Comparison of ENCODE assay signal across 21 cellular contexts in genomic region chr6:31654574-31655348, GRCh38. TPM values are rescaled to one million over a fixed set of nuclear protein-coding genes. Genes with fewer than 3 reads are reported as not detected.
DNase-seq lines count a peak whose midpoint lies in the region; ATAC-seq and TF ChIP-seq lines count a peak whose summit lies in the region.
"Had no signal": no experiment of that assay in that cellular context is flagged by ENCODE, and none has a peak within 500 bp of the region (broad histone marks: within the 10 kb centered on the region; RNA-seq: fewer than 3 reads in every experiment).

No MANE protein-coding gene starts in this region.

- H3K4me1 Mint-ChIP-seq in GM23338 = peaks cover 34% of the 10 kb centered on the region; the same call in 2 of the 3 replicates
- H3K4me1 Mint-ChIP-seq in activated T-helper 1 cell treated with anti-CD3 and anti-CD28 coated beads, Interleukin-12 subunit alpha, Interleukin-12 subunit beta, Interleukin-2, Interleukin-4 antibody, amounts not matched to agents 30 ng/mL and 10 ng/mL and 1 ng/mL, durations not matched to agents 14 hours and 24 hours and 36 hours (ENCODE audit: low read depth) = peaks cover 57% of the 10 kb centered on the region
- peaks cover 61% of the 10 kb centered on the region for H3K4me1 Mint-ChIP-seq in nephron

- no peak overlapping the region for H3K27ac Mint-ChIP-seq in GM23338
- no peak overlapping the region for H3K27ac Mint-ChIP-seq in activated T-helper 1 cell treated with anti-CD3 and anti-CD28 coated beads, Interleukin-12 subunit alpha, Interleukin-12 subunit beta, Interleukin-2, Interleukin-4 antibody, amounts not matched to agents 30 ng/mL and 10 ng/mL and 1 ng/mL, durations not matched to agents 14 hours and 24 hours and 36 hours
- peak overlapping the region; percentile 20 to 92 (median 75) for H3K27ac Mint-ChIP-seq in nephron

- H4K20me1 ChIP-seq in GM23338 (replicated peaks; ENCODE audit: insufficient read depth) = peaks cover 12% of the 10 kb centered on the region; the same call in 1 of the 2 replicates

- H3K27ac ChIP-seq in GM23338 (ENCODE audit: low read depth) = peak overlapping the region; percentile 96; the same call in 1 of the 2 replicates
- H3K27ac ChIP-seq: upper lobe of right lung had no signal

- H3K4me3 ChIP-seq in GM23338 = no peak overlapping the region
- H3K4me3 ChIP-seq: HAP-1, lung, skin epidermis, upper lobe of right lung had no signal

- H3K4me3 Mint-ChIP-seq in GM23338 (peak overlapping the region; percentile 45; the same call in 2 of the 3 replicates), nephron (peak overlapping the region; percentile 64 to 76 (median 68))
- peak overlapping the region; percentile 15 for H3K4me3 Mint-ChIP-seq in activated T-helper 1 cell treated with anti-CD3 and anti-CD28 coated beads, Interleukin-12 subunit alpha, Interleukin-12 subunit beta, Interleukin-2, Interleukin-4 antibody, amounts not matched to agents 30 ng/mL and 10 ng/mL and 1 ng/mL, durations not matched to agents 14 hours and 24 hours and 36 hours
- H3K4me3 Mint-ChIP-seq: activated CD4-positive, alpha-beta T cell treated with anti-CD3 and anti-CD28 coated beads, Interleukin-2, amount 10 ng/mL, durations not matched to agents 24 days and 14 days; activated T-cell treated with anti-CD3 and anti-CD28 coated beads, Interleukin-2, amount 50 U/mL, for 4 hours had no signal

- no peaks in the 10 kb centered on the region for H3K9me3 Mint-ChIP-seq in GM23338
- H3K9me3 Mint-ChIP-seq in activated T-helper 1 cell treated with anti-CD3 and anti-CD28 coated beads, Interleukin-12 subunit alpha, Interleukin-12 subunit beta, Interleukin-2, Interleukin-4 antibody, amounts not matched to agents 30 ng/mL and 10 ng/mL and 1 ng/mL, durations not matched to agents 14 hours and 24 hours and 36 hours = no peaks in the 10 kb centered on the region
- no peaks in the 10 kb centered on the region for H3K9me3 Mint-ChIP-seq in nephron
- H3K9me3 Mint-ChIP-seq: activated CD4-positive, alpha-beta T cell treated with anti-CD3 and anti-CD28 coated beads, Interleukin-2, amount 10 ng/mL, durations not matched to agents 24 days and 14 days; activated T-cell treated with anti-CD3 and anti-CD28 coated beads, Interleukin-2, amount 50 U/mL, for 4 hours; stimulated activated naive B cell treated with anti-CD40 and anti-IgM and Interleukin-4, amounts not matched to agents 10 μg/mL and 1 μg/mL and 100 μg/mL, for 72 hours had no signal

- ATAC-seq in GM23338 = no peak
- no peak for ATAC-seq in GM18861 (IDR thresholded peaks at IDR 0.05; ENCODE audit: unreplicated experiment)
- ATAC-seq: activated T-cell treated with anti-CD3 and anti-CD28 coated beads, Interleukin-2, amount 50 U/mL, for 4 hours; naive thymus-derived CD8-positive, alpha-beta T cell; stimulated activated naive B cell treated with anti-CD40 and anti-IgM and Interleukin-4, amounts not matched to agents 10 μg/mL and 1 μg/mL and 100 μg/mL, for 72 hours; upper lobe of right lung had no signal

- H3K79me2 ChIP-seq in GM23338 (replicated peaks; ENCODE audit: insufficient read depth) = peaks cover 38% of the 10 kb centered on the region

- no peaks in the 10 kb centered on the region for H3K9me2 ChIP-seq in GM23338 (ENCODE audit: insufficient read depth)

- H3K27me3 Mint-ChIP-seq in GM23338 (ENCODE audit: insufficient read depth, low read depth, poor library complexity) = peaks cover 24% of the 10 kb centered on the region
- no peaks in the 10 kb centered on the region for H3K27me3 Mint-ChIP-seq in activated T-helper 1 cell treated with anti-CD3 and anti-CD28 coated beads, Interleukin-12 subunit alpha, Interleukin-12 subunit beta, Interleukin-2, Interleukin-4 antibody, amounts not matched to agents 30 ng/mL and 10 ng/mL and 1 ng/mL, durations not matched to agents 14 hours and 24 hours and 36 hours (ENCODE audit: insufficient read depth)
- no peaks in the 10 kb centered on the region for H3K27me3 Mint-ChIP-seq in nephron (ENCODE audit: low read depth)
- H3K27me3 Mint-ChIP-seq: stimulated activated naive B cell treated with anti-CD40 and anti-IgM and Interleukin-4, amounts not matched to agents 10 μg/mL and 1 μg/mL and 100 μg/mL, for 72 hours had no signal

- peaks cover 18% of the 10 kb centered on the region for H3F3A ChIP-seq in GM23338 (replicated peaks; ENCODE audit: low read depth)

- H3K36me3 Mint-ChIP-seq in GM23338 (ENCODE audit: low read depth) (peaks cover 24% of the 10 kb centered on the region), nephron (ENCODE audit: low read depth) (peaks cover 27% of the 10 kb centered on the region)
- peaks cover 31% of the 10 kb centered on the region for H3K36me3 Mint-ChIP-seq in activated T-helper 1 cell treated with anti-CD3 and anti-CD28 coated beads, Interleukin-12 subunit alpha, Interleukin-12 subunit beta, Interleukin-2, Interleukin-4 antibody, amounts not matched to agents 30 ng/mL and 10 ng/mL and 1 ng/mL, durations not matched to agents 14 hours and 24 hours and 36 hours (ENCODE audit: low read depth)

- peaks cover 11% of the 10 kb centered on the region; the same call in 1 of the 2 replicates for H3K36me3 ChIP-seq in GM23338 (ENCODE audit: insufficient read depth)

- H3K4me1 ChIP-seq in GM23338 (ENCODE audit: insufficient read depth) = peaks cover 14% of the 10 kb centered on the region

- no peaks in the 10 kb centered on the region for H3K27me3 ChIP-seq in GM23338 (ENCODE audit: insufficient read depth)
- H3K27me3 ChIP-seq: upper lobe of right lung had no signal

- DNase-seq in GM23338 (ENCODE audit: low spot score) (no peak), dedifferentiated amniotic fluid mesenchymal stem cell (ENCODE audit: extremely low spot score) (no peak)
- no peak for DNase-seq in activated T-helper 1 cell treated with anti-CD3 and anti-CD28 coated beads, Interleukin-12 subunit alpha, Interleukin-12 subunit beta, Interleukin-2, Interleukin-4 antibody, amounts not matched to agents 30 ng/mL and 10 ng/mL and 1 ng/mL, durations not matched to agents 14 hours and 24 hours and 36 hours (ENCODE audit: low spot score)
- DNase-seq: activated CD4-positive, alpha-beta T cell treated with anti-CD3 and anti-CD28 coated beads, Interleukin-2, amount 10 ng/mL, durations not matched to agents 24 days and 14 days; activated T-cell treated with anti-CD3 and anti-CD28 coated beads, Interleukin-2, amount 50 U/mL, for 4 hours; amniotic stem cell; C1 segment of cervical spinal cord; MM.1S; naive thymus-derived CD8-positive, alpha-beta T cell; NCI-H1417; NCI-H2029; NCI-H524 treated with DMSO at 0.1 percent for 48 hours; OCI-M1; stimulated activated naive B cell treated with anti-CD40 and anti-IgM and Interleukin-4, amounts not matched to agents 10 μg/mL and 1 μg/mL and 100 μg/mL, for 72 hours; T1000; upper lobe of right lung had no signal

- no peak overlapping the region for H2AFZ ChIP-seq in GM23338

- TF ChIP-seq CTCF in GM23338 (conservative IDR thresholded peaks at IDR 0.05; ENCODE audit: low read depth in 2 of 2) (no peak), nephron (IDR thresholded peaks at IDR 0.05; ENCODE audit: unreplicated experiment in 3 of 3) (no peak)

- intact Hi-C loops in activated T-helper 1 cell treated with anti-CD3 and anti-CD28 coated beads, Interleukin-12 subunit alpha, Interleukin-12 subunit beta, Interleukin-2, Interleukin-4 antibody, amounts not matched to agents 30 ng/mL and 10 ng/mL and 1 ng/mL, durations not matched to agents 14 hours and 24 hours and 36 hours (cut with micrococcal nuclease) = loop anchor here (5.0 kb wide), 1 partner anchor 1188 kb away; the partner anchor contains the start of gene PSMB8

- no peak overlapping the region for H3K4me2 ChIP-seq in GM23338

TF ChIP-seq in GM23338, 12 proteins besides CTCF, POLR2A, EP300 and RAD21 (continues in another document):
- TF ChIP-seq EZH2 (IDR thresholded peaks at IDR 0.05; ENCODE audit: low read depth, unreplicated experiment) (no peak), JUNB (IDR thresholded peaks at IDR 0.05; ENCODE audit: unreplicated experiment) (no peak), EZH2phosphoT487 (IDR thresholded peaks at IDR 0.05; ENCODE audit: unreplicated experiment) (no peak)

RNA-seq across cellular contexts. Expression of gene APOM, which starts 0.9 kb away (rescaled TPM):
- 1.2 and 4.2 TPM in 2 replicates for total RNA-seq in GM23338 (2014; rRNA removed; shearing (Covaris generic))
- 10.0 and 10.7 TPM in 2 replicates for polyA plus RNA-seq in GM23338 (2016; fragmentation: Nextera tagmentation; extraction: Ambion mirVana)
- total RNA-seq in activated T-helper 1 cell treated with anti-CD3 and anti-CD28 coated beads, Interleukin-12 subunit alpha, Interleukin-12 subunit beta, Interleukin-2, Interleukin-4 antibody, amounts not matched to agents 30 ng/mL and 10 ng/mL and 1 ng/mL, durations not matched to agents 14 hours and 24 hours and 36 hours = 1.8 and 3.7 TPM in 2 replicates

RNA-seq across cellular contexts. Expression of gene BAG6, which starts 2.3 kb away (rescaled TPM):
- total RNA-seq in GM23338 (2014; rRNA removed; shearing (Covaris generic)) = 289 and 292 TPM in 2 replicates
- polyA plus RNA-seq in GM23338 (2016; fragmentation: Nextera tagmentation; extraction: Ambion mirVana) = 169 and 183 TPM in 2 replicates
- 319 and 323 TPM in 2 replicates for total RNA-seq in activated T-helper 1 cell treated with anti-CD3 and anti-CD28 coated beads, Interleukin-12 subunit alpha, Interleukin-12 subunit beta, Interleukin-2, Interleukin-4 antibody, amounts not matched to agents 30 ng/mL and 10 ng/mL and 1 ng/mL, durations not matched to agents 14 hours and 24 hours and 36 hours

RNA-seq across cellular contexts. Expression of gene C6orf47, which starts 5.8 kb away (rescaled TPM):
- total RNA-seq in GM23338 (2014; rRNA removed; shearing (Covaris generic)) = 12.8 and 15.0 TPM in 2 replicates
- polyA plus RNA-seq in GM23338 (2016; fragmentation: Nextera tagmentation; extraction: Ambion mirVana) = 9.4 TPM in 2 replicates
- 18.1 and 19.1 TPM in 2 replicates for total RNA-seq in activated T-helper 1 cell treated with anti-CD3 and anti-CD28 coated beads, Interleukin-12 subunit alpha, Interleukin-12 subunit beta, Interleukin-2, Interleukin-4 antibody, amounts not matched to agents 30 ng/mL and 10 ng/mL and 1 ng/mL, durations not matched to agents 14 hours and 24 hours and 36 hours

RNA-seq across cellular contexts. Expression of gene GPANK1, which starts 10.0 kb away (rescaled TPM):
- total RNA-seq in GM23338 (2014; rRNA removed; shearing (Covaris generic)) = 24.6 and 27.1 TPM in 2 replicates
- 49.2 and 54.0 TPM in 2 replicates for polyA plus RNA-seq in GM23338 (2016; fragmentation: Nextera tagmentation; extraction: Ambion mirVana)
- 34.8 and 37.2 TPM in 2 replicates for total RNA-seq in activated T-helper 1 cell treated with anti-CD3 and anti-CD28 coated beads, Interleukin-12 subunit alpha, Interleukin-12 subunit beta, Interleukin-2, Interleukin-4 antibody, amounts not matched to agents 30 ng/mL and 10 ng/mL and 1 ng/mL, durations not matched to agents 14 hours and 24 hours and 36 hours

RNA-seq across cellular contexts. Expression of gene CSNK2B, which starts 11.1 kb away (rescaled TPM):
- total RNA-seq in GM23338 (2014; rRNA removed; shearing (Covaris generic)) = 210 and 260 TPM in 2 replicates
- 271 and 282 TPM in 2 replicates for polyA plus RNA-seq in GM23338 (2016; fragmentation: Nextera tagmentation; extraction: Ambion mirVana)
- 302 and 308 TPM in 2 replicates for total RNA-seq in activated T-helper 1 cell treated with anti-CD3 and anti-CD28 coated beads, Interleukin-12 subunit alpha, Interleukin-12 subunit beta, Interleukin-2, Interleukin-4 antibody, amounts not matched to agents 30 ng/mL and 10 ng/mL and 1 ng/mL, durations not matched to agents 14 hours and 24 hours and 36 hours

Comparison
In these comparisons a context has a peak if more than half of its experiments do, and no peak if none do; other contexts are left out.
1. H3K27ac Mint-ChIP-seq: peak in nephron (3 of 3); none in GM23338 (single experiment) and activated T-helper 1 cell treated with anti-CD3 and anti-CD28 coated beads, Interleukin-12 subunit alpha, Interleukin-12 subunit beta, Interleukin-2, Interleukin-4 antibody, amounts not matched to agents 30 ng/mL and 10 ng/mL and 1 ng/mL, durations not matched to agents 14 hours and 24 hours and 36 hours (single experiment).
2. H3K4me3 Mint-ChIP-seq: peak in every context shown above with its lines; median percentile 68 in nephron; 45 in GM23338; 15 in activated T-helper 1 cell treated with anti-CD3 and anti-CD28 coated beads, Interleukin-12 subunit alpha, Interleukin-12 subunit beta, Interleukin-2, Interleukin-4 antibody, amounts not matched to agents 30 ng/mL and 10 ng/mL and 1 ng/mL, durations not matched to agents 14 hours and 24 hours and 36 hours.